ENCODE assay signal across 8 cellular contexts in genomic region chr12:87995581-87996178, GRCh38.
A peak's percentile ranks its signal among the peaks of the same experiment; 100 is the strongest.
DNase-seq lines count a peak whose midpoint lies in the region; ATAC-seq lines count a peak whose summit lies in the region.

No MANE protein-coding gene starts in this region.

- ATAC-seq in GM18867 (IDR thresholded peaks at IDR 0.05; ENCODE audit: unreplicated experiment) (peak; percentile 94), HG03066 (IDR thresholded peaks at IDR 0.05; ENCODE audit: low read depth, unreplicated experiment) (peak; percentile 84)

- peak; percentile 90 for DNase-seq in Ammon's horn (ENCODE audit: low spot score)
- DNase-seq in NCI-H2029 treated with DMSO at 0.1 percent for 48 hours (lab: John Stamatoyannopoulos, UW), result peak; percentile 57
- DNase-seq in T1000 (lab: John Stamatoyannopoulos, UW), result peak; percentile 99
- peak; percentile 8 for DNase-seq in central memory CD4-positive, alpha-beta T cell
- peak; percentile 73 for DNase-seq in kidney tubule cell (ENCODE audit: low spot score)
- peak; percentile 11 to 12 for DNase-seq in stimulated activated CD4-positive, alpha-beta T cell treated with anti-CD3 and anti-CD28 coated beads, Interleukin-4, amount 100 ng/mL, for 48 hours (ENCODE audit: low read depth in 2 of 2)

Comparison
In these comparisons a context has a peak if more than half of its experiments do, and no peak if none do; other contexts are left out.
1. Peak in every context shown above with its lines: DNase-seq and ATAC-seq.
2. DNase-seq: peak in every context shown above with its lines; median percentile 99 in T1000; 90 in Ammon's horn; 73 in kidney tubule cell; 57 in NCI-H2029 treated with DMSO at 0.1 percent for 48 hours; 12 in stimulated activated CD4-positive, alpha-beta T cell treated with anti-CD3 and anti-CD28 coated beads, Interleukin-4, amount 100 ng/mL, for 48 hours; 8 in central memory CD4-positive, alpha-beta T cell.